Comparison of ENCODE assay signal across 25 cellular contexts in genomic region chr2:165508927-165509326, GRCh38. TPM values are rescaled to one million over a fixed set of nuclear protein-coding genes. Genes with fewer than 3 reads are reported as not detected.
"Had no signal": no experiment of that assay in that cellular context is flagged by ENCODE, and none has a peak within 500 bp of the region (broad histone marks: within the 10 kb centered on the region; RNA-seq: fewer than 3 reads in every experiment).

No MANE protein-coding gene starts in this region.

- H3K4me2 ChIP-seq: KMS-11, SK-N-SH had no signal

- ATAC-seq: K562, Panc1, T-cell had no signal

- H3K9me2 ChIP-seq: SK-N-SH had no signal

- FAIRE-seq: HTR-8/SVneo, K562 had no signal

- H3K9me3 ChIP-seq: SK-N-SH had no signal

- H3K27ac ChIP-seq: HL-60, KMS-11, RWPE1 had no signal

- H3K9ac ChIP-seq: KMS-11, SK-N-SH had no signal

- DNase-seq: Kasumi-1, MM.1S, NCI-H1092 treated with DMSO at 0.1 percent for 48 hours, NCI-H1436, NCI-H187, NCI-H2029, NCI-H2081 treated with DMSO at 0.1 percent for 48 hours, NCI-H2171, NCI-H226, NCI-H446, NCI-H510A, NCI-H524 treated with DMSO at 0.1 percent for 48 hours, NCI-H69, NCI-H774, SHP77, SK-N-SH, SW 1271, T-cell had no signal

- H3K4me3 ChIP-seq: K562 had no signal

RNA-seq across cellular contexts. Expression of gene CSRNP3, which starts 39.4 kb away (rescaled TPM):
- total RNA-seq: K562 had no signal
- polyA plus RNA-seq: IgD-negative memory B cell, K562 had no signal
